ENCODE assay signal across 20 cellular contexts in genomic region chr1:14826731-14827326, GRCh38.
A peak's percentile ranks its signal among the peaks of the same experiment; 100 is the strongest.
DNase-seq lines count a peak whose midpoint lies in the region; ATAC-seq and TF ChIP-seq lines count a peak whose summit lies in the region.
"Had no signal": no experiment of that assay in that cellular context is flagged by ENCODE, and none has a peak within 500 bp of the region (broad histone marks: within the 10 kb centered on the region; RNA-seq: fewer than 3 reads in every experiment).

No MANE protein-coding gene starts in this region.

- H3K27me3 ChIP-seq in breast epithelium: no peaks in the 10 kb centered on the region
- H3K27me3 ChIP-seq in adipocyte (replicated peaks; ENCODE audit: control insufficient read depth, insufficient read depth, low read length): no peaks in the 10 kb centered on the region
- H3K27me3 ChIP-seq in lower lobe of right lung (ENCODE audit: low read depth): no peaks in the 10 kb centered on the region

- H3K36me3 Mint-ChIP-seq in MCF 10A (ENCODE audit: insufficient read depth, unreplicated experiment): no peaks in the 10 kb centered on the region

- H3K4me1 ChIP-seq in breast epithelium (no peaks in the 10 kb centered on the region), adipocyte (ENCODE audit: control insufficient read depth, insufficient read depth, low read length) (peaks cover 15% of the 10 kb centered on the region), lower lobe of right lung (no peaks in the 10 kb centered on the region)
- H3K4me1 ChIP-seq: HAP-1 had no signal

- CTCF ChIA-PET in MCF 10A (lab: Yijun Ruan, JAX): no interaction called here

- H3K9me3 Mint-ChIP-seq in MCF 10A (ENCODE audit: unreplicated experiment): no peaks in the 10 kb centered on the region
- H3K9me3 Mint-ChIP-seq: CD4-positive, alpha-beta T cell had no signal

- POLR2A ChIA-PET in MCF 10A (lab: Yijun Ruan, JAX): no interaction called here

- TF ChIP-seq POLR2A in breast epithelium (IDR thresholded peaks at IDR 0.05) (no peak), lower leg skin (IDR thresholded peaks at IDR 0.05) (no peak)

- no peak for TF ChIP-seq CTCF in breast epithelium (IDR thresholded peaks at IDR 0.05)
- no peak for TF ChIP-seq CTCF in MCF 10A (IDR thresholded peaks at IDR 0.05; ENCODE audit: unreplicated experiment)
- no peak for TF ChIP-seq CTCF in lower lobe of right lung (IDR thresholded peaks at IDR 0.05)
- TF ChIP-seq CTCF in lower leg skin (IDR thresholded peaks at IDR 0.05): no peak

- DNase-seq in breast epithelium (ENCODE audit: low spot score in 2 of 2): no peak
- no peak for DNase-seq in MCF 10A (ENCODE audit: unreplicated experiment)
- DNase-seq in adipocyte (ENCODE audit: low read depth): no peak
- peak; percentile 34 for DNase-seq in lower lobe of right lung
- DNase-seq in activated effector memory CD4-positive, alpha-beta T cell treated with anti-CD3 and anti-CD28 coated beads, Interleukin-2, amount 50 U/mL, for 16 hours: no peak
- DNase-seq in activated naive CD4-positive, alpha-beta T cell treated with Interleukin-2 at 50 U/mL for 16 hours: no peak
- DNase-seq in dedifferentiated amniotic fluid mesenchymal stem cell (ENCODE audit: extremely low spot score): no peak
- no peak for DNase-seq in lower leg skin (ENCODE audit: low spot score in 2 of 2)
- DNase-seq: AML-193; C1 segment of cervical spinal cord; Calu3; CD4-positive, alpha-beta T cell; DMS 273 treated with DMSO at 0.1 percent for 48 hours; DMS79; GOT3 had no signal

- no peak overlapping the region for H3K27ac Mint-ChIP-seq in MCF 10A (ENCODE audit: low read depth, unreplicated experiment)
- H3K27ac Mint-ChIP-seq: CD4-positive, alpha-beta T cell; HFFc6 had no signal

- intact Hi-C loops in breast epithelium (cut with DNase I; ENCODE audit: low total_unique reads) (no loop called here), MCF 10A (cut with micrococcal nuclease) (no loop called here), lower lobe of right lung (cut with DNase I) (no loop called here), lower leg skin (cut with DNase I; ENCODE audit: low total_unique reads) (no loop called here)

- H3K4me3 Mint-ChIP-seq in MCF 10A (ENCODE audit: unreplicated experiment): no peak overlapping the region
- H3K4me3 Mint-ChIP-seq: CD4-positive, alpha-beta T cell; HFFc6 had no signal

- H3K9me3 ChIP-seq in breast epithelium (no peaks in the 10 kb centered on the region), adipocyte (ENCODE audit: control insufficient read depth, low read length) (no peaks in the 10 kb centered on the region), lower lobe of right lung (no peaks in the 10 kb centered on the region)
- H3K9me3 ChIP-seq: HAP-1 had no signal

- H3K4me3 ChIP-seq in breast epithelium (no peak overlapping the region), adipocyte (ENCODE audit: low read length) (peak overlapping the region; percentile 33), lower lobe of right lung (no peak overlapping the region), lower leg skin (ENCODE audit: low read depth, poor library complexity, severe bottlenecking) (no peak overlapping the region)
- H3K4me3 ChIP-seq: GM12878, HAP-1 had no signal

- peaks cover 15% of the 10 kb centered on the region for H3K27me3 Mint-ChIP-seq in MCF 10A (ENCODE audit: insufficient read depth, unreplicated experiment)
- H3K27me3 Mint-ChIP-seq: CD4-positive, alpha-beta T cell had no signal

- peaks cover 6% of the 10 kb centered on the region for H3K4me1 Mint-ChIP-seq in MCF 10A (ENCODE audit: insufficient read depth, unreplicated experiment)

- H3K36me3 ChIP-seq in breast epithelium (no peaks in the 10 kb centered on the region), adipocyte (ENCODE audit: control insufficient read depth, insufficient read depth, low read length, severe bottlenecking) (no peaks in the 10 kb centered on the region), lower lobe of right lung (no peaks in the 10 kb centered on the region)
- H3K36me3 ChIP-seq: HAP-1 had no signal

- ATAC-seq in lower lobe of right lung: no peak
- ATAC-seq: GM12878, HepG2 had no signal

- BruUV-seq in MCF 10A (replicated peaks; lab: Mats Ljungman, UMichigan): no TSS peak

- peak overlapping the region; percentile 35 for H3K9ac ChIP-seq in adipocyte (ENCODE audit: low read length)

- 95 to 96% methylated on average over 11 of the region's 11 CpGs for WGBS in lower leg skin, 2 donors

- H3K27ac ChIP-seq in breast epithelium (peak overlapping the region; percentile 72 to 73), lower lobe of right lung (no peak overlapping the region)
- H3K27ac ChIP-seq: 22Rv1 had no signal
